ENCODE assay signal across 24 cellular contexts in genomic region chr3:190692256-190692655, GRCh38.
DNase-seq lines count a peak whose midpoint lies in the region; ATAC-seq and TF ChIP-seq lines count a peak whose summit lies in the region.
"Had no signal": no experiment of that assay in that cellular context is flagged by ENCODE, and none has a peak within 500 bp of the region (broad histone marks: within the 10 kb centered on the region; RNA-seq: fewer than 3 reads in every experiment).

No MANE protein-coding gene starts in this region.

- H3K9ac ChIP-seq in SK-N-MC (ENCODE audit: insufficient read length) (no peak overlapping the region), neural progenitor cell (no peak overlapping the region)
- H3K9ac ChIP-seq: BLaER1 had no signal

- peaks cover 10% of the 10 kb centered on the region for H3K27me3 Mint-ChIP-seq in activated CD4-positive, alpha-beta T cell treated with anti-CD3 and anti-CD28 coated beads for 36 hours
- no peaks in the 10 kb centered on the region for H3K27me3 Mint-ChIP-seq in neural progenitor cell (ENCODE audit: insufficient read depth, low read depth)

- no peaks in the 10 kb centered on the region for H4K20me1 ChIP-seq in neural progenitor cell (ENCODE audit: low read depth)
- H4K20me1 ChIP-seq: BLaER1 had no signal

- no peaks in the 10 kb centered on the region for H3K4me1 ChIP-seq in neural progenitor cell
- H3K4me1 ChIP-seq: SJSA1 had no signal

- H3K36me3 Mint-ChIP-seq in activated CD4-positive, alpha-beta T cell treated with anti-CD3 and anti-CD28 coated beads for 36 hours (ENCODE audit: low read depth): no peaks in the 10 kb centered on the region
- no peaks in the 10 kb centered on the region for H3K36me3 Mint-ChIP-seq in stimulated activated effector memory CD8-positive, alpha-beta T cell treated with anti-CD3 and anti-CD28 coated beads, Interleukin-12 subunit alpha, Interleukin-12 subunit beta, amount 100 ng/mL, for 72 hours
- H3K36me3 Mint-ChIP-seq in neural progenitor cell: no peaks in the 10 kb centered on the region
- H3K36me3 Mint-ChIP-seq: CD4-positive, CD25-positive, alpha-beta regulatory T cell had no signal

- H3K4me1 Mint-ChIP-seq in activated CD4-positive, alpha-beta T cell treated with anti-CD3 and anti-CD28 coated beads for 36 hours: no peaks in the 10 kb centered on the region
- no peaks in the 10 kb centered on the region for H3K4me1 Mint-ChIP-seq in stimulated activated effector memory CD8-positive, alpha-beta T cell treated with anti-CD3 and anti-CD28 coated beads, Interleukin-12 subunit alpha, Interleukin-12 subunit beta, amount 100 ng/mL, for 72 hours
- peaks cover 4% of the 10 kb centered on the region for H3K4me1 Mint-ChIP-seq in neural progenitor cell
- H3K4me1 Mint-ChIP-seq: CD4-positive, CD25-positive, alpha-beta regulatory T cell had no signal

- no peaks in the 10 kb centered on the region for H3K79me2 ChIP-seq in neural progenitor cell (ENCODE audit: low read depth)

- POLR2A ChIA-PET in activated CD4-positive, alpha-beta T cell treated with anti-CD3 and anti-CD28 coated beads for 36 hours (lab: Charles Lee): no interaction called here

- no peak for DNase-seq in activated CD4-positive, alpha-beta T cell treated with anti-CD3 and anti-CD28 coated beads for 36 hours
- no peak for DNase-seq in activated CD4-positive, alpha-beta T cell treated with anti-CD3 and anti-CD28 coated beads for 1 hour
- no peak for DNase-seq in SK-N-MC (ENCODE audit: low read depth, low spot score)
- peak; percentile 11 for DNase-seq in iPS-NIHi7 (ENCODE audit: extremely low spot score)
- DNase-seq in stimulated activated effector memory CD8-positive, alpha-beta T cell treated with anti-CD3 and anti-CD28 coated beads, Interleukin-12 subunit alpha, Interleukin-12 subunit beta, amount 100 ng/mL, for 72 hours (ENCODE audit: low spot score in 2 of 2): no peak
- DNase-seq in neural progenitor cell (ENCODE audit: low spot score): no peak
- DNase-seq in NCI-H345 treated with DMSO at 0.1 percent for 48 hours (lab: John Stamatoyannopoulos, UW; ENCODE audit: unreplicated experiment): no peak
- DNase-seq in NCI-H1417 (lab: John Stamatoyannopoulos, UW): no peak
- DNase-seq: 8988T; CD4-positive, CD25-positive, alpha-beta regulatory T cell; COR-L47; Karpas-422; NCI-H1092; NCI-H1436 treated with DMSO at 0.1 percent for 48 hours; NCI-H187 treated with DMSO at 0.1 percent for 48 hours; NCI-H2171 treated with DMSO at 0.1 percent for 48 hours; NCI-H345; NCI-H524 treated with DMSO at 0.1 percent for 48 hours; NCI-H82; NK-92 treated with Interleukin-12 subunit alpha and Interleukin-12 subunit beta, amount 100 ng/mL, for 24 hours; Right ventricle myocardium superior had no signal

- H2AFZ ChIP-seq in neural progenitor cell (replicated peaks): no peak overlapping the region
- H2AFZ ChIP-seq: PC-9 had no signal

- no peak overlapping the region for H3K27ac Mint-ChIP-seq in activated CD4-positive, alpha-beta T cell treated with anti-CD3 and anti-CD28 coated beads for 36 hours
- no peak overlapping the region for H3K27ac Mint-ChIP-seq in stimulated activated effector memory CD8-positive, alpha-beta T cell treated with anti-CD3 and anti-CD28 coated beads, Interleukin-12 subunit alpha, Interleukin-12 subunit beta, amount 100 ng/mL, for 72 hours
- H3K27ac Mint-ChIP-seq in neural progenitor cell: no peak overlapping the region
- H3K27ac Mint-ChIP-seq: CD4-positive, CD25-positive, alpha-beta regulatory T cell had no signal

- no peak for TF ChIP-seq CTCF in neural progenitor cell (IDR thresholded peaks at IDR 0.05)

- H3K9me3 Mint-ChIP-seq in activated CD4-positive, alpha-beta T cell treated with anti-CD3 and anti-CD28 coated beads for 36 hours (ENCODE audit: low read depth): no peaks in the 10 kb centered on the region
- H3K9me3 Mint-ChIP-seq in stimulated activated effector memory CD8-positive, alpha-beta T cell treated with anti-CD3 and anti-CD28 coated beads, Interleukin-12 subunit alpha, Interleukin-12 subunit beta, amount 100 ng/mL, for 72 hours: no peaks in the 10 kb centered on the region
- no peaks in the 10 kb centered on the region for H3K9me3 Mint-ChIP-seq in neural progenitor cell

- peak; percentile 57 for ATAC-seq in activated CD4-positive, alpha-beta T cell treated with anti-CD3 and anti-CD28 coated beads for 36 hours
- ATAC-seq in stimulated activated effector memory CD8-positive, alpha-beta T cell treated with anti-CD3 and anti-CD28 coated beads, Interleukin-12 subunit alpha, Interleukin-12 subunit beta, amount 100 ng/mL, for 72 hours: peak; percentile 13

- no peaks in the 10 kb centered on the region for H3K27me3 ChIP-seq in neural progenitor cell
- H3K27me3 ChIP-seq: BLaER1, SJSA1 had no signal

- CTCF ChIA-PET in activated CD4-positive, alpha-beta T cell treated with anti-CD3 and anti-CD28 coated beads for 36 hours (lab: Charles Lee): no interaction called here

- H3K4me3 ChIP-seq in SK-N-MC (no peak overlapping the region), neural progenitor cell (no peak overlapping the region)
- H3K4me3 ChIP-seq: BLaER1, PC-9, SJSA1 had no signal

- no peak overlapping the region for H3K4me3 Mint-ChIP-seq in activated CD4-positive, alpha-beta T cell treated with anti-CD3 and anti-CD28 coated beads for 36 hours
- no peak overlapping the region for H3K4me3 Mint-ChIP-seq in stimulated activated effector memory CD8-positive, alpha-beta T cell treated with anti-CD3 and anti-CD28 coated beads, Interleukin-12 subunit alpha, Interleukin-12 subunit beta, amount 100 ng/mL, for 72 hours
- no peak overlapping the region for H3K4me3 Mint-ChIP-seq in neural progenitor cell
- H3K4me3 Mint-ChIP-seq: CD4-positive, CD25-positive, alpha-beta regulatory T cell had no signal

- peak overlapping the region; percentile 29; the same call in 1 of the 2 replicates for H3K27ac ChIP-seq in SK-N-MC
- H3K27ac ChIP-seq in neural progenitor cell: no peak overlapping the region
- H3K27ac ChIP-seq: BLaER1, PC-9, SJSA1 had no signal

- no peaks in the 10 kb centered on the region for H3F3A ChIP-seq in neural progenitor cell (ENCODE audit: low read depth)

- H3K36me3 ChIP-seq in SK-N-MC (ENCODE audit: insufficient read depth, low read length) (peaks cover 12% of the 10 kb centered on the region; the same call in 1 of the 2 replicates), neural progenitor cell (no peaks in the 10 kb centered on the region)
- H3K36me3 ChIP-seq: BLaER1, SJSA1 had no signal

- intact Hi-C loops in activated CD4-positive, alpha-beta T cell treated with anti-CD3 and anti-CD28 coated beads for 36 hours (cut with DNase I, micrococcal nuclease): loop anchor here (10.0 kb wide), 4 partner anchors 177 to 727 kb away; partner anchors contain the start of genes CLDN16 (in 1 of the 2) and IL1RAP (in 1 of the 2)

- H3K9me3 ChIP-seq in SK-N-MC (ENCODE audit: low read depth, low read length) (peaks cover 7% of the 10 kb centered on the region; the same call in 1 of the 2 replicates), neural progenitor cell (ENCODE audit: low read depth) (no peaks in the 10 kb centered on the region)
- H3K9me3 ChIP-seq: BLaER1, SJSA1 had no signal

- H3K4me2 ChIP-seq in neural progenitor cell: no peak overlapping the region
- H3K4me2 ChIP-seq: BLaER1, PC-9 had no signal
